Comparison of ENCODE assay signal across 1 cellular context in genomic region chr22:39283312-39284141, GRCh38.
A peak's percentile ranks its signal among the peaks of the same experiment; 100 is the strongest.
TF ChIP-seq lines count a peak whose summit lies in the region.

No MANE protein-coding gene starts in this region.

TF ChIP-seq in K562, 482 proteins besides CTCF, POLR2A, EP300 and RAD21 (continued from another document and continues in another):
- TF ChIP-seq ZNF398 (CRISPR knock-in tag; IDR thresholded peaks at IDR 0.05): no peak
- TF ChIP-seq ELK3 (CRISPR knock-in tag; IDR thresholded peaks at IDR 0.05): no peak
- no peak for TF ChIP-seq ZBED1 (IDR thresholded peaks at IDR 0.05)
- TF ChIP-seq ATF7 (IDR thresholded peaks at IDR 0.05): peak; percentile 87
- peak; percentile 51 to 67; a peak in 3 of 4 replicates for TF ChIP-seq MNT (conservative IDR thresholded peaks at IDR 0.05)
- peak; percentile 85; the same call in 1 of the 2 replicates for TF ChIP-seq ZNF589 (CRISPR knock-in tag; IDR thresholded peaks at IDR 0.05; ENCODE audit: low read depth)
- TF ChIP-seq ZNF277 (CRISPR knock-in tag; IDR thresholded peaks at IDR 0.05; ENCODE audit: borderline replicate concordance): no peak
- TF ChIP-seq GTF2E2 (tag; IDR thresholded peaks at IDR 0.05): no peak
- no peak for TF ChIP-seq AFF4 (CRISPR knock-in tag; IDR thresholded peaks at IDR 0.05)
- peak; percentile 60; the same call in 1 of the 2 replicates for TF ChIP-seq ZBTB33 (CRISPR knock-in tag; IDR thresholded peaks at IDR 0.05)
- no peak for TF ChIP-seq MLLT1 (IDR thresholded peaks at IDR 0.05)
- TF ChIP-seq NRF1 (conservative IDR thresholded peaks at IDR 0.05 in 1 of 2, IDR thresholded peaks at IDR 0.05 in 1 of 2): peak; percentile 58 to 67
- TF ChIP-seq EP400 (IDR thresholded peaks at IDR 0.05): peak; percentile 69
- TF ChIP-seq CREM (IDR thresholded peaks at IDR 0.05; ENCODE audit: low read depth): peak; percentile 66
- TF ChIP-seq CEBPG (CRISPR knock-in tag; IDR thresholded peaks at IDR 0.05): no peak
- no peak for TF ChIP-seq CEBPG (tag; conservative IDR thresholded peaks at IDR 0.05 in 1 of 2, IDR thresholded peaks at IDR 0.05 in 1 of 2)
- peak; percentile 81 for TF ChIP-seq MAFG (tag; conservative IDR thresholded peaks at IDR 0.05)
- TF ChIP-seq ARID2 (IDR thresholded peaks at IDR 0.05): no peak
- peak; percentile 79; the same call in 1 of the 2 replicates for TF ChIP-seq GATAD2B (IDR thresholded peaks at IDR 0.05; ENCODE audit: borderline replicate concordance)
- no peak for TF ChIP-seq PHB (CRISPR knock-in tag; IDR thresholded peaks at IDR 0.05)
- no peak for TF ChIP-seq ZNF445 (CRISPR knock-in tag; IDR thresholded peaks at IDR 0.05; ENCODE audit: low read depth)
- TF ChIP-seq ETV1 (tag; conservative IDR thresholded peaks at IDR 0.05; ENCODE audit: low read depth): peak; percentile 89
- no peak for TF ChIP-seq ID3 (CRISPR knock-in tag; IDR thresholded peaks at IDR 0.05)
- TF ChIP-seq ID3 (tag; IDR thresholded peaks at IDR 0.05): 0 out of 2 replicates have a peak, but pooled peaks have one; percentile 31
- TF ChIP-seq GTF2B (IDR thresholded peaks at IDR 0.05; ENCODE audit: extremely low read depth, insufficient read length): no peak
- TF ChIP-seq CBFB (CRISPR knock-in tag; IDR thresholded peaks at IDR 0.05): no peak
- peak; percentile 61 for TF ChIP-seq GABPB1 (CRISPR knock-in tag; IDR thresholded peaks at IDR 0.05)
- TF ChIP-seq ASH1L (IDR thresholded peaks at IDR 0.05; ENCODE audit: borderline replicate concordance, low read depth, partially characterized antibody): no peak
- TF ChIP-seq ZNF57 (CRISPR knock-in tag; IDR thresholded peaks at IDR 0.05): no peak
- peak in 1 of 2 experiments; percentile 60 for TF ChIP-seq NCOA2 (IDR thresholded peaks at IDR 0.05; ENCODE audit: partially characterized antibody in 2 of 2)
- no peak for TF ChIP-seq ZNF696 (CRISPR knock-in tag; conservative IDR thresholded peaks at IDR 0.05)
- TF ChIP-seq NFRKB (IDR thresholded peaks at IDR 0.05; ENCODE audit: low read depth): peak; percentile 82; the same call in 1 of the 2 replicates
- peak; percentile 52; the same call in 1 of the 2 replicates for TF ChIP-seq ZNF395 (CRISPR knock-in tag; IDR thresholded peaks at IDR 0.05)
- TF ChIP-seq ZNF79 (CRISPR knock-in tag; IDR thresholded peaks at IDR 0.05; ENCODE audit: low read depth): no peak
- no peak for TF ChIP-seq MLX (CRISPR knock-in tag; conservative IDR thresholded peaks at IDR 0.05)
- no peak for TF ChIP-seq ZNF764 (CRISPR knock-in tag; IDR thresholded peaks at IDR 0.05; ENCODE audit: low read depth)
- no peak for TF ChIP-seq NR1H2 (CRISPR knock-in tag; IDR thresholded peaks at IDR 0.05)
- TF ChIP-seq MAFK (IDR thresholded peaks at IDR 0.05; ENCODE audit: low read length): peak; percentile 75
- TF ChIP-seq TEAD1 (CRISPR knock-in tag; IDR thresholded peaks at IDR 0.05): peak; percentile 9 to 91; a peak in 1 of 4 replicates
- TF ChIP-seq ARHGAP35 (IDR thresholded peaks at IDR 0.05; ENCODE audit: partially characterized antibody): no peak
- no peak for TF ChIP-seq SAFB2 (IDR thresholded peaks at IDR 0.05; ENCODE audit: borderline replicate concordance, low read depth, low read length, severe bottlenecking)
- TF ChIP-seq HCFC1 (IDR thresholded peaks at IDR 0.05; ENCODE audit: low read depth, low read length): no peak
- peak; percentile 80 for TF ChIP-seq VEZF1 (CRISPR knock-in tag; IDR thresholded peaks at IDR 0.05)
- TF ChIP-seq DNMT1 (IDR thresholded peaks at IDR 0.05): no peak
- TF ChIP-seq STAG1 (CRISPR knock-in tag; IDR thresholded peaks at IDR 0.05; ENCODE audit: borderline replicate concordance): no peak
